Comparison of ENCODE assay signal across 3 cellular contexts in the genomic region with DNA sequence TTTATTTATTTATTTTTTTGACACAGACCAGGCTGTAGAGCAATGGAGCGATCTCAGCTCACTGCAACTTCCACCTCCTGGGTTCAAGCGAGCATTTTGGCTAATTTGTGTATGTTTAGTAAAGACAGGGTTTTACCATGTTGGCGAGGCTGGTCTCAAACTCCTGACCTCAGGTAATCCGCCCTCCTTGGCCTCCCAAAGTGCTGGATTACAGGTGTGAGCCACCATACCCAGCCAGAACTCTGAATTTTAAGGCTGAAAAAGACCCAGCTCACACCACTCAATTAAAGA. TPM values are rescaled to one million over a fixed set of nuclear protein-coding genes. Genes with fewer than 3 reads are reported as not detected.
"Had no signal": no experiment of that assay in that cellular context is flagged by ENCODE, and none has a peak within 500 bp of the region (broad histone marks: within the 10 kb centered on the region; RNA-seq: fewer than 3 reads in every experiment).

No MANE protein-coding gene starts in this region.

RNA-seq across cellular contexts. Expression of gene ADRA1B, which starts 49.5 kb away (rescaled TPM):
- total RNA-seq: SJCRH30; SK-MEL-5; T-helper 1 cell treated with Interleukin-12 subunit alpha and Interleukin-12 subunit beta and Interleukin-4 antibody, amounts not matched to agents 30 ng/mL and 1 ng/mL, for 36 hours had no signal
